Comparison of ENCODE assay signal across 1 cellular context in genomic region chr11:2320591-2321310, GRCh38.
TF ChIP-seq lines count a peak whose summit lies in the region.

No MANE protein-coding gene starts in this region.

TF ChIP-seq in K562, 482 proteins besides CTCF, POLR2A, EP300 and RAD21:
- no peak for TF ChIP-seq STAG1 (CRISPR knock-in tag; IDR thresholded peaks at IDR 0.05; ENCODE audit: borderline replicate concordance)
- no peak for TF ChIP-seq ILF3 (IDR thresholded peaks at IDR 0.05; ENCODE audit: borderline replicate concordance)
- TF ChIP-seq MYBL2 (IDR thresholded peaks at IDR 0.05; ENCODE audit: low read depth), result no peak
- no peak for TF ChIP-seq MYBL2 (CRISPR knock-in tag; IDR thresholded peaks at IDR 0.05; ENCODE audit: borderline replicate concordance)
- 0 out of 2 replicates have a peak, but pooled peaks have one; percentile 44 for TF ChIP-seq FOXP4 (CRISPR knock-in tag; IDR thresholded peaks at IDR 0.05; ENCODE audit: borderline replicate concordance)
- TF ChIP-seq ZNF408 (CRISPR knock-in tag; IDR thresholded peaks at IDR 0.05; ENCODE audit: low read depth), result no peak
- no peak for TF ChIP-seq ZMIZ1 (IDR thresholded peaks at IDR 0.05; ENCODE audit: low read depth in 2 of 2, low read length in 2 of 2)
- TF ChIP-seq ZNF644 (tag; IDR thresholded peaks at IDR 0.05; ENCODE audit: low read depth), result no peak
